In genomic region chr5:36877667-36878420, GRCh38 we compare ENCODE assay signal across 7 cellular contexts. TPM values are rescaled to one million over a fixed set of nuclear protein-coding genes. Genes with fewer than 3 reads are reported as not detected.
DNase-seq lines count a peak whose midpoint lies in the region; ATAC-seq, FAIRE-seq and TF ChIP-seq lines count a peak whose summit lies in the region.

No MANE protein-coding gene starts in this region.

- dilution Hi-C loops in endothelial cell of umbilical vein (cut with MboI; ENCODE audit: extremely low pct_ligation_motif_present, low sequenced_read_pairs): no loop called here

- no TSS peak for BruUV-seq in endothelial cell of umbilical vein (replicated peaks; lab: Mats Ljungman, UMichigan)

- peak overlapping the region; percentile 77 for H2AFZ ChIP-seq in endothelial cell of umbilical vein (ENCODE audit: low read depth, low read length)
- no peak overlapping the region for H2AFZ ChIP-seq in neural cell (ENCODE audit: low read depth, low read length)

- no peak for TF ChIP-seq CTCF in endothelial cell of umbilical vein (IDR thresholded peaks at IDR 0.05; ENCODE audit: extremely low read depth in 1 of 2, insufficient read depth in 1 of 2, low read depth in 1 of 2, low read length in 2 of 2)
- TF ChIP-seq CTCF in neural cell (IDR thresholded peaks at IDR 0.05; ENCODE audit: poor library complexity, severe bottlenecking): no peak

- H3K9ac ChIP-seq in HUES64 (ENCODE audit: low read depth, low read length): peak overlapping the region; percentile 89
- peak overlapping the region; percentile 95 for H3K9ac ChIP-seq in endothelial cell of umbilical vein (replicated peaks; ENCODE audit: extremely low read depth, insufficient read depth, low read length)
- H3K9ac ChIP-seq in neural cell (ENCODE audit: low read length): peak overlapping the region; percentile 97

- H3K36me3 ChIP-seq in HUES64 (ENCODE audit: insufficient read depth, low read length): no peaks in the 10 kb centered on the region
- H3K36me3 ChIP-seq in SJCRH30: no peaks in the 10 kb centered on the region
- H3K36me3 ChIP-seq in endothelial cell of umbilical vein (ENCODE audit: control insufficient read depth in 2 of 2, extremely low read depth in 1 of 2, insufficient read depth in 2 of 2, low read length in 2 of 2): no peaks in the 10 kb centered on the region
- H3K36me3 ChIP-seq in neural cell (ENCODE audit: insufficient read depth, low read length): no peaks in the 10 kb centered on the region

- peak overlapping the region; percentile 93 for H3K27ac ChIP-seq in HUES64 (ENCODE audit: low read depth, low read length)
- peak overlapping the region; percentile 76 for H3K27ac ChIP-seq in SJCRH30
- H3K27ac ChIP-seq in endothelial cell of umbilical vein (ENCODE audit: insufficient read depth, low read depth, low read length): peak overlapping the region; percentile 94
- peak overlapping the region; percentile 96 for H3K27ac ChIP-seq in neural cell (ENCODE audit: low read length)

- ATAC-seq in HG02763 (IDR thresholded peaks at IDR 0.05; ENCODE audit: unreplicated experiment): no peak

- H3K9me1 ChIP-seq in endothelial cell of umbilical vein (replicated peaks; ENCODE audit: control insufficient read depth, extremely low read depth, insufficient read depth, low read length): no peaks in the 10 kb centered on the region

- TF ChIP-seq POLR2A in endothelial cell of umbilical vein (IDR thresholded peaks at IDR 0.05; ENCODE audit: low read depth, low read length): no peak

- H3F3A ChIP-seq in neural cell (ENCODE audit: insufficient read depth, low read length, poor library complexity, severe bottlenecking): no peaks in the 10 kb centered on the region

- H4K20me1 ChIP-seq in endothelial cell of umbilical vein (replicated peaks; ENCODE audit: control insufficient read depth, extremely low read depth, insufficient read depth, low read length) (peaks cover 19% of the 10 kb centered on the region), neural cell (ENCODE audit: insufficient read depth) (peaks cover 17% of the 10 kb centered on the region)

- intact Hi-C loops in endothelial cell of umbilical vein (cut with micrococcal nuclease): loop anchor here (2.0 to 10.0 kb wide), 5 partner anchors 129 to 837 kb away; partner anchors contain the start of genes CPLANE1, LMBRD2, NADK2 and SKP2

- H3K27me3 ChIP-seq in HUES64 (ENCODE audit: insufficient read depth, low read length) (no peaks in the 10 kb centered on the region), SJCRH30 (no peaks in the 10 kb centered on the region), endothelial cell of umbilical vein (ENCODE audit: control insufficient read depth in 2 of 2, insufficient read depth in 2 of 2, low read length in 2 of 2) (no peaks in the 10 kb centered on the region), neural cell (ENCODE audit: insufficient read depth, low read depth, low read length) (no peaks in the 10 kb centered on the region)

- no peak for FAIRE-seq in endothelial cell of umbilical vein (lab: Jason Lieb, UNC)

- DNase-seq in ELR (ENCODE audit: low read depth): peak; percentile 64
- DNase-seq in SJCRH30: peak in 1 of 2 experiments; percentile 50
- peak; percentile 59 for DNase-seq in endothelial cell of umbilical vein (ENCODE audit: low read depth, low spot score)
- DNase-seq in ecto neural progenitor cell (ENCODE audit: low spot score): no peak

- POLR2A ChIA-PET in endothelial cell of umbilical vein (lab: Charles Lee): no interaction called here

- no peak for TF ChIP-seq EP300 in neural cell (conservative IDR thresholded peaks at IDR 0.05; ENCODE audit: poor library complexity, severe bottlenecking)

- WGBS in HUES64: 2% methylated on average over 9 of the region's 12 CpGs

- H3K9me3 ChIP-seq in HUES64 (ENCODE audit: insufficient read depth, low read depth, low read length) (no peaks in the 10 kb centered on the region), SJCRH30 (replicated peaks) (no peaks in the 10 kb centered on the region), endothelial cell of umbilical vein (replicated peaks; ENCODE audit: control insufficient read depth, insufficient read depth, low read length) (no peaks in the 10 kb centered on the region), neural cell (ENCODE audit: low read length) (no peaks in the 10 kb centered on the region)

- TF ChIP-seq RAD21 in neural cell (conservative IDR thresholded peaks at IDR 0.05): no peak

- H3K4me2 ChIP-seq in endothelial cell of umbilical vein (ENCODE audit: insufficient read depth, low read length) (peak overlapping the region; percentile 100), neural cell (ENCODE audit: low read length) (peak overlapping the region; percentile 96)

- peak overlapping the region; percentile 94 for H3K4me3 ChIP-seq in HUES64 (ENCODE audit: low read length)
- H3K4me3 ChIP-seq in SJCRH30: peak overlapping the region; percentile 77
- peak overlapping the region; percentile 73 to 99 (median 80) for H3K4me3 ChIP-seq in endothelial cell of umbilical vein (replicated peaks in 1 of 3; ENCODE audit: insufficient read depth in 1 of 3, low read depth in 1 of 3, low read length in 3 of 3)
- peak overlapping the region; percentile 85 for H3K4me3 ChIP-seq in neural cell (ENCODE audit: low read length)

- CTCF ChIA-PET in endothelial cell of umbilical vein (lab: Charles Lee): interaction anchor here (0.6 to 4.5 kb wide), 7 partner anchors 7 to 636 kb away, joined by 3 to 28 read pairs (median 6); partner anchors contain the start of gene NADK2

- H3K79me2 ChIP-seq in endothelial cell of umbilical vein (ENCODE audit: control insufficient read depth, insufficient read depth, low read length) (peaks cover 94% of the 10 kb centered on the region), neural cell (replicated peaks; ENCODE audit: insufficient read depth, low read length) (peaks cover 88% of the 10 kb centered on the region)

- H3K4me1 ChIP-seq in HUES64 (ENCODE audit: insufficient read depth, low read length) (peaks cover 34% of the 10 kb centered on the region), SJCRH30 (peaks cover 16% of the 10 kb centered on the region; the same call in 1 of the 2 replicates), endothelial cell of umbilical vein (ENCODE audit: control insufficient read depth, extremely low read depth, insufficient read depth, low read length) (peaks cover 30% of the 10 kb centered on the region)

- H3K9me2 ChIP-seq in neural cell (ENCODE audit: insufficient read depth, low read length): no peaks in the 10 kb centered on the region

TF ChIP-seq in endothelial cell of umbilical vein, 7 proteins besides CTCF, POLR2A, EP300 and RAD21:
- no peak for TF ChIP-seq JUN (IDR thresholded peaks at IDR 0.05; ENCODE audit: borderline replicate concordance, insufficient read depth, insufficient read length, low read depth)
- TF ChIP-seq FOS (IDR thresholded peaks at IDR 0.05; ENCODE audit: borderline replicate concordance, insufficient read depth, low read length): no peak
- no peak for TF ChIP-seq MAX (IDR thresholded peaks at IDR 0.05; ENCODE audit: insufficient read depth, insufficient read length)
- no peak for TF ChIP-seq GATA2 (IDR thresholded peaks at IDR 0.05; ENCODE audit: insufficient read depth, insufficient read length, low read depth, low read length)
- TF ChIP-seq MYC (IDR thresholded peaks at IDR 0.05; ENCODE audit: low read depth, low read length): no peak
- no peak for TF ChIP-seq EZH2 (IDR thresholded peaks at IDR 0.05; ENCODE audit: borderline replicate concordance, low read depth, low read length, severe bottlenecking)
- no peak for TF ChIP-seq POLR2AphosphoS5 (IDR thresholded peaks at IDR 0.05; ENCODE audit: insufficient read depth, low read depth, low read length)

TF ChIP-seq in neural cell, 6 proteins besides CTCF, POLR2A, EP300 and RAD21:
- TF ChIP-seq, protein P1, sequence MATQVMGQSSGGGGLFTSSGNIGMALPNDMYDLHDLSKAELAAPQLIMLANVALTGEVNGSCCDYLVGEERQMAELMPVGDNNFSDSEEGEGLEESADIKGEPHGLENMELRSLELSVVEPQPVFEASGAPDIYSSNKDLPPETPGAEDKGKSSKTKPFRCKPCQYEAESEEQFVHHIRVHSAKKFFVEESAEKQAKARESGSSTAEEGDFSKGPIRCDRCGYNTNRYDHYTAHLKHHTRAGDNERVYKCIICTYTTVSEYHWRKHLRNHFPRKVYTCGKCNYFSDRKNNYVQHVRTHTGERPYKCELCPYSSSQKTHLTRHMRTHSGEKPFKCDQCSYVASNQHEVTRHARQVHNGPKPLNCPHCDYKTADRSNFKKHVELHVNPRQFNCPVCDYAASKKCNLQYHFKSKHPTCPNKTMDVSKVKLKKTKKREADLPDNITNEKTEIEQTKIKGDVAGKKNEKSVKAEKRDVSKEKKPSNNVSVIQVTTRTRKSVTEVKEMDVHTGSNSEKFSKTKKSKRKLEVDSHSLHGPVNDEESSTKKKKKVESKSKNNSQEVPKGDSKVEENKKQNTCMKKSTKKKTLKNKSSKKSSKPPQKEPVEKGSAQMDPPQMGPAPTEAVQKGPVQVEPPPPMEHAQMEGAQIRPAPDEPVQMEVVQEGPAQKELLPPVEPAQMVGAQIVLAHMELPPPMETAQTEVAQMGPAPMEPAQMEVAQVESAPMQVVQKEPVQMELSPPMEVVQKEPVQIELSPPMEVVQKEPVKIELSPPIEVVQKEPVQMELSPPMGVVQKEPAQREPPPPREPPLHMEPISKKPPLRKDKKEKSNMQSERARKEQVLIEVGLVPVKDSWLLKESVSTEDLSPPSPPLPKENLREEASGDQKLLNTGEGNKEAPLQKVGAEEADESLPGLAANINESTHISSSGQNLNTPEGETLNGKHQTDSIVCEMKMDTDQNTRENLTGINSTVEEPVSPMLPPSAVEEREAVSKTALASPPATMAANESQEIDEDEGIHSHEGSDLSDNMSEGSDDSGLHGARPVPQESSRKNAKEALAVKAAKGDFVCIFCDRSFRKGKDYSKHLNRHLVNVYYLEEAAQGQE (IDR thresholded peaks at IDR 0.05; ENCODE audit: borderline replicate concordance): no peak
- TF ChIP-seq MXI1 (conservative IDR thresholded peaks at IDR 0.05; ENCODE audit: poor library complexity, severe bottlenecking): no peak
TF ChIP-seq in neural cell: peak in this region for 0.

RNA-seq across cellular contexts. Expression of gene NIPBL, which starts 1.3 kb away (rescaled TPM):
- 25.5 TPM for polyA plus RNA-seq in HUES64 (2013, experiment 1 of 2)
- polyA plus RNA-seq in HUES64 (2013, experiment 2 of 2): 28.7 TPM
- total RNA-seq in SJCRH30 (2014; rRNA removed; shearing (Covaris generic)): 39.9 and 43.6 TPM in 2 replicates
- 43.1 and 50.7 TPM in 2 replicates for total RNA-seq in endothelial cell of umbilical vein
- polyA plus RNA-seq in endothelial cell of umbilical vein (15.5 and 17.8 TPM in 2 replicates), neural cell (23.4 and 27.5 TPM in 2 replicates)
- polyA plus RNA-seq in endothelial cell of umbilical vein (2011; cell fraction: cytosol; rRNA removed): 13.4 and 15.9 TPM in 2 replicates
- 45.7 and 47.7 TPM in 2 replicates for polyA plus RNA-seq in endothelial cell of umbilical vein (2011; cell fraction: nucleus; rRNA removed)
- polyA plus RNA-seq in endothelial cell of umbilical vein (2012): 14.7 and 22.3 TPM in 2 replicates
- polyA minus RNA-seq in endothelial cell of umbilical vein (119 and 146 TPM in 2 replicates), neural cell (103 and 129 TPM in 2 replicates)
- 60.9 TPM for polyA minus RNA-seq in endothelial cell of umbilical vein (2011; cell fraction: cytosol; rRNA and poly(A)+ RNA removed)
- 215 and 311 TPM in 2 replicates for polyA minus RNA-seq in endothelial cell of umbilical vein (2011; cell fraction: nucleus; rRNA and poly(A)+ RNA removed)
